11 cellular contexts compared by ENCODE assay signal in the genomic region with DNA sequence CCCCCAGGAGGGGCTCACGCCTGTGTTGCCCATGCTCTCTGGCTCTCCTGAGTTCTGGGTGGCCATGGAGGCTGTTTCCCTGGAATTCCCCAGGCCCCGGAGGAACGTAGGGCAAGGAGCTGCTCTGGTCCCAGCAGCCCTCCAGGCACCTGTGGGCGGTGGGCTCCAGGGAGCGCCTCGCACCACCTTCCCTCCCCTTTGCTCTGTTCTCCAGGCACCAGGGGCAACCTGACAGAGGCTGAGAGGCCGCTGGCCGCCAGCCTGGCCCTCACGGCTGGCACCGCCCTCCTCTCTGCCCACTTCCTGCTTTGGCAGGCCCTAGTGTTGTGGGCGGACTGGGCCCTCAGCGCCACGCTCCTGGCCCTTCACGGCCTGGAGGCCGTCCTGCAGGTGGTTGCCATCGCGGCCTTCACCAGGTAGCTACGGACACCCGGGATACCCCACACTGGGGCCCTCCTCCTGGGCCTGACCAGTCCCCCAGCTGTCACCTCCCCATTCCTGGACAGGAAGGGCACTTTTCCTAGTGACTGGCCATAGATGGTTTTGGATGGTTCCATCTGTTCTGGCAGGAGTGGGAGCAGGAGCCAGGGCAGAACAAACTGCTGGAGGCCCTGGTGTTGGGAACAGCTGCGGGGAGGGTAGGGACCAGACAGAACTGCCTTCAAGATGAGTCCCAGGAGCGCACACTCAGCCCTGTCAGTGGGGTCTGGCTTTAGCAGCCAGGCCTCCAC. TPM values are rescaled to one million over a fixed set of nuclear protein-coding genes. Genes with fewer than 3 reads are reported as not detected.
DNase-seq lines count a peak whose midpoint lies in the region; ATAC-seq and TF ChIP-seq lines count a peak whose summit lies in the region.
"Had no signal": no experiment of that assay in that cellular context is flagged by ENCODE, and none has a peak within 500 bp of the region (broad histone marks: within the 10 kb centered on the region; RNA-seq: fewer than 3 reads in every experiment).

No MANE protein-coding gene starts in this region.

- H3K27ac Mint-ChIP-seq in chondrocyte (ENCODE audit: unreplicated experiment) (peak overlapping the region; percentile 36), glutamatergic neuron (ENCODE audit: unreplicated experiment) (no peak overlapping the region)
- H3K27ac Mint-ChIP-seq: activated CD8-positive, alpha-beta memory T cell treated with anti-CD3 and anti-CD28 coated beads, Interleukin-2, amount 10 ng/mL, durations not matched to agents 7 days and 5 days had no signal

- H3K27me3 ChIP-seq in mucosa of stomach (ENCODE audit: control insufficient read depth, insufficient read depth, low read length), result peaks cover 7% of the 10 kb centered on the region
- H3K27me3 ChIP-seq: SJCRH30 had no signal

- WGBS in urinary bladder, result 82% methylated on average over 21 of the region's 21 CpGs

- H3K4me3 ChIP-seq in mucosa of stomach (ENCODE audit: low read length) (no peak overlapping the region), urinary bladder (ENCODE audit: low read depth, low read length) (no peak overlapping the region)
- H3K4me3 ChIP-seq: SJCRH30 had no signal

- peak overlapping the region; percentile 27 for H3K27ac ChIP-seq in urinary bladder (ENCODE audit: low read depth)
- H3K27ac ChIP-seq: SJCRH30 had no signal

- H3K9me3 ChIP-seq in mucosa of stomach (ENCODE audit: control insufficient read depth, low read length), result no peaks in the 10 kb centered on the region
- H3K9me3 ChIP-seq: SJCRH30 had no signal

- peak; percentile 25 to 38 for ATAC-seq in activated CD4-positive, CD25-positive, alpha-beta regulatory T cell treated with anti-CD3 and anti-CD28 coated beads, Interleukin-2, amount 50 U/mL, for 24 hours
- ATAC-seq: activated CD8-positive, alpha-beta memory T cell treated with anti-CD3 and anti-CD28 coated beads, Interleukin-2, amount 10 ng/mL, durations not matched to agents 7 days and 5 days had no signal

- H3K9ac ChIP-seq in mucosa of stomach (ENCODE audit: low read length), result peak overlapping the region; percentile 61

- H3K36me3 ChIP-seq in mucosa of stomach (ENCODE audit: control insufficient read depth, insufficient read depth, low read length) (no peaks in the 10 kb centered on the region), urinary bladder (ENCODE audit: insufficient read depth) (no peaks in the 10 kb centered on the region)
- H3K36me3 ChIP-seq: SJCRH30 had no signal

- H3K9me3 Mint-ChIP-seq in chondrocyte (ENCODE audit: low read depth) (no peaks in the 10 kb centered on the region), glutamatergic neuron (ENCODE audit: unreplicated experiment) (peaks cover 6% of the 10 kb centered on the region)

- TF ChIP-seq CTCF in chondrocyte (IDR thresholded peaks at IDR 0.05) (no peak), glutamatergic neuron (IDR thresholded peaks at IDR 0.05; ENCODE audit: partially characterized antibody, unreplicated experiment) (no peak)

- H3K36me3 Mint-ChIP-seq in chondrocyte (ENCODE audit: low read depth) (peaks cover 3% of the 10 kb centered on the region), glutamatergic neuron (ENCODE audit: unreplicated experiment) (no peaks in the 10 kb centered on the region)

- no peak for DNase-seq in activated CD4-positive, CD25-positive, alpha-beta regulatory T cell (lab: John Stamatoyannopoulos, UW)
- DNase-seq in chondrocyte (ENCODE audit: low spot score), result peak; percentile 79
- DNase-seq in activated CD8-positive, alpha-beta memory T cell treated with anti-CD3 and anti-CD28 coated beads, Interleukin-2, amount 50 U/mL, for 4 hours, result no peak
- no peak for DNase-seq in SIG-M5 (lab: John Stamatoyannopoulos, UW)
- DNase-seq in glutamatergic neuron, result no peak
- DNase-seq: activated CD8-positive, alpha-beta memory T cell treated with anti-CD3 and anti-CD28 coated beads, Interleukin-2, amount 10 ng/mL, durations not matched to agents 7 days and 5 days; NCI-H146 had no signal

- H3K4me1 ChIP-seq in mucosa of stomach (ENCODE audit: control insufficient read depth, insufficient read depth, low read length) (peaks cover 42% of the 10 kb centered on the region), urinary bladder (ENCODE audit: insufficient read depth) (no peaks in the 10 kb centered on the region)

- H3K4me3 Mint-ChIP-seq in chondrocyte (ENCODE audit: unreplicated experiment) (no peak overlapping the region), glutamatergic neuron (ENCODE audit: unreplicated experiment) (no peak overlapping the region)
- H3K4me3 Mint-ChIP-seq: activated CD8-positive, alpha-beta memory T cell treated with anti-CD3 and anti-CD28 coated beads, Interleukin-2, amount 10 ng/mL, durations not matched to agents 7 days and 5 days had no signal

- H3K4me1 Mint-ChIP-seq in chondrocyte (ENCODE audit: low read depth), result peaks cover 50% of the 10 kb centered on the region
- H3K4me1 Mint-ChIP-seq in glutamatergic neuron (ENCODE audit: low read depth, unreplicated experiment), result peaks cover 9% of the 10 kb centered on the region

- H3K27me3 Mint-ChIP-seq in chondrocyte (ENCODE audit: low read depth) (no peaks in the 10 kb centered on the region), glutamatergic neuron (ENCODE audit: unreplicated experiment) (peaks cover 16% of the 10 kb centered on the region)

RNA-seq across cellular contexts. Expression of a gene that starts 3.1 kb away (rescaled TPM):
- total RNA-seq in chondrocyte (17.2 to 51.6 TPM (median 45.7 TPM) in 3 replicates), urinary bladder (12.4 TPM), glutamatergic neuron (ENCODE audit: unreplicated experiment) (12.7 TPM)
- 23.2 TPM for polyA plus RNA-seq in urinary bladder

RNA-seq across cellular contexts. Expression of a gene that starts 7.3 kb away (rescaled TPM):
- total RNA-seq in chondrocyte, result 16.9 to 31.3 TPM (median 20.3 TPM) in 3 replicates
- total RNA-seq in urinary bladder, result 10.8 TPM
- 36.8 TPM for polyA plus RNA-seq in urinary bladder
- total RNA-seq in glutamatergic neuron (ENCODE audit: unreplicated experiment), result 29.7 TPM

RNA-seq across cellular contexts. Expression of a gene that starts 7.9 kb away (rescaled TPM):
- total RNA-seq in chondrocyte (67.6 to 70.4 TPM (median 67.9 TPM) in 3 replicates), urinary bladder (14.9 TPM), glutamatergic neuron (ENCODE audit: unreplicated experiment) (51.5 TPM)
- polyA plus RNA-seq in urinary bladder, result 29.7 TPM

RNA-seq across cellular contexts. Expression of a gene that starts 44.4 kb away (rescaled TPM):
- 128 to 227 TPM (median 151 TPM) in 3 replicates for total RNA-seq in chondrocyte
- 62.9 TPM for total RNA-seq in urinary bladder
- polyA plus RNA-seq in urinary bladder, result 201 TPM
- total RNA-seq in glutamatergic neuron (ENCODE audit: unreplicated experiment), result 182 TPM
